Comparison of ENCODE assay signal across 1 cellular context in genomic region chr3:46551615-46552014, GRCh38.
TF ChIP-seq lines count a peak whose summit lies in the region.

No MANE protein-coding gene starts in this region.

TF ChIP-seq in IMR-90, 13 proteins besides CTCF, POLR2A, EP300 and RAD21:
- no peak for TF ChIP-seq USF2 (IDR thresholded peaks at IDR 0.05; ENCODE audit: low read depth, low read length)
- no peak for TF ChIP-seq BHLHE40 (IDR thresholded peaks at IDR 0.05; ENCODE audit: low read depth, low read length)
- TF ChIP-seq NFE2L2 (IDR thresholded peaks at IDR 0.05; ENCODE audit: low read depth, low read length) = no peak
- TF ChIP-seq FOS (IDR thresholded peaks at IDR 0.05; ENCODE audit: low read depth, low read length) = no peak
- no peak for TF ChIP-seq CHD1 (IDR thresholded peaks at IDR 0.05; ENCODE audit: low read depth, low read length)
- no peak for TF ChIP-seq RFX5 (IDR thresholded peaks at IDR 0.05; ENCODE audit: low read depth, low read length)
- TF ChIP-seq, protein P1, sequence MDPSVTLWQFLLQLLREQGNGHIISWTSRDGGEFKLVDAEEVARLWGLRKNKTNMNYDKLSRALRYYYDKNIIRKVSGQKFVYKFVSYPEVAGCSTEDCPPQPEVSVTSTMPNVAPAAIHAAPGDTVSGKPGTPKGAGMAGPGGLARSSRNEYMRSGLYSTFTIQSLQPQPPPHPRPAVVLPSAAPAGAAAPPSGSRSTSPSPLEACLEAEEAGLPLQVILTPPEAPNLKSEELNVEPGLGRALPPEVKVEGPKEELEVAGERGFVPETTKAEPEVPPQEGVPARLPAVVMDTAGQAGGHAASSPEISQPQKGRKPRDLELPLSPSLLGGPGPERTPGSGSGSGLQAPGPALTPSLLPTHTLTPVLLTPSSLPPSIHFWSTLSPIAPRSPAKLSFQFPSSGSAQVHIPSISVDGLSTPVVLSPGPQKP (IDR thresholded peaks at IDR 0.05; ENCODE audit: borderline replicate concordance, low read depth, low read length) = no peak
- TF ChIP-seq MAZ (IDR thresholded peaks at IDR 0.05; ENCODE audit: borderline replicate concordance, low read depth, low read length) = no peak
- no peak for TF ChIP-seq CEBPB (IDR thresholded peaks at IDR 0.05; ENCODE audit: low read depth, low read length)
- no peak for TF ChIP-seq SMC3 (IDR thresholded peaks at IDR 0.05; ENCODE audit: low read depth, low read length)
